In the genomic region with DNA sequence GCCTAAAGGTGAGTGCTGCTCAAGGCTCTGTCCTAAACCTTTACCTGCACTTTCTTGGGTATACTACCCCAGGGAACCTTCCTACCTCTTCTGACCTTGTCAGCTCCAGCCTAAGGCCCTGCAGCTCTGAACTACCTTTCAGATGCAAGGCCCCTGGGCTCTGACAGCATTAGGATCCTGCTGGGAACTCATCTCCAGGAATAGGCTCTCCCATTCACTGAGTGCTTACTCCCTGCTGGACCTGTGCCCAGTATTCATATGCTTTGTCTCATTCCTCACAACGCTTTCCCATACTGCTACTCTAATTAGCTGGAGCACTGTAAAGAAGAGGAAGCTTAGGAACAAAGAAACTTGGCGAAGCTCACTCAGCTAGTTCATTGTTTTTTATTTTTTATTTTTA, we compare ENCODE assay signal across 17 cellular contexts. TPM values are rescaled to one million over a fixed set of nuclear protein-coding genes. Genes with fewer than 3 reads are reported as not detected.
DNase-seq lines count a peak whose midpoint lies in the region; ATAC-seq, FAIRE-seq and TF ChIP-seq lines count a peak whose summit lies in the region.
"Had no signal": no experiment of that assay in that cellular context is flagged by ENCODE, and none has a peak within 500 bp of the region (broad histone marks: within the 10 kb centered on the region; RNA-seq: fewer than 3 reads in every experiment).

No MANE protein-coding gene starts in this region.

- WGBS in H9 (ENCODE audit: extremely low coverage, insufficient read length, low lambda C conversion rate), result no CpG with 5 or more reads among the region's 2 CpGs

- DNase-seq in H9 (peak; percentile 73), NCI-H2029 treated with DMSO at 0.1 percent for 48 hours (lab: John Stamatoyannopoulos, UW) (peak; percentile 61), chondrocyte (ENCODE audit: low spot score) (no peak), left kidney (ENCODE audit: low read depth, low spot score) (peak; percentile 33), RCC 7860 (ENCODE audit: low spot score) (no peak), OCI-M1 (lab: John Stamatoyannopoulos, UW) (no peak)
- DNase-seq in naive thymus-derived CD8-positive, alpha-beta T cell, result no peak
- DNase-seq: activated CD4-positive, alpha-beta T cell treated with anti-CD3 and anti-CD28 coated beads, Interleukin-2, amount 50 U/mL, for 4 hours; foreskin fibroblast; Kasumi-1; kidney glomerular epithelial cell; naive thymus-derived CD4-positive, alpha-beta T cell; right lobe of liver; stimulated activated naive CD8-positive, alpha-beta T cell treated with anti-CD3 and anti-CD28 coated beads, Interleukin-15, amount 100 ng/mL, for 72 hours had no signal

- no peak overlapping the region for H3K27ac ChIP-seq in H9 (ENCODE audit: insufficient read length, low read depth, low read length)
- H3K27ac ChIP-seq: right lobe of liver, RWPE1 had no signal

- H3K56ac ChIP-seq in H9 (ENCODE audit: insufficient read length, low read depth, low read length), result no peak overlapping the region

- H2AFZ ChIP-seq in H9 (ENCODE audit: low read length), result no peak overlapping the region

- no peak overlapping the region for H3K4ac ChIP-seq in H9 (ENCODE audit: low read depth, low read length)

- no peak for FAIRE-seq in RCC 7860 (lab: Jason Lieb, UNC)

- H3K27ac Mint-ChIP-seq in H9 (no peak overlapping the region), chondrocyte (ENCODE audit: unreplicated experiment) (peak overlapping the region; percentile 13)
- no peak overlapping the region for H3K27ac Mint-ChIP-seq in naive thymus-derived CD8-positive, alpha-beta T cell
- H3K27ac Mint-ChIP-seq: activated T-helper 1 cell treated with anti-CD3 and anti-CD28 coated beads, Interleukin-12 subunit alpha, Interleukin-12 subunit beta, Interleukin-2, Interleukin-4 antibody, amounts not matched to agents 30 ng/mL and 10 ng/mL and 1 ng/mL, durations not matched to agents 14 hours and 24 hours and 36 hours; naive thymus-derived CD4-positive, alpha-beta T cell; stimulated activated naive CD8-positive, alpha-beta T cell treated with anti-CD3 and anti-CD28 coated beads, Interleukin-15, amount 100 ng/mL, for 72 hours had no signal

- H2BK5ac ChIP-seq in H9 (ENCODE audit: insufficient read length, low read length), result no peak overlapping the region

- POLR2A ChIA-PET in naive thymus-derived CD8-positive, alpha-beta T cell (lab: Charles Lee), result no interaction called here

- no peak overlapping the region for H2BK120ac ChIP-seq in H9 (ENCODE audit: low read depth, low read length, poor library complexity, severe bottlenecking)

- no peaks in the 10 kb centered on the region for H3K27me3 ChIP-seq in H9 (ENCODE audit: insufficient read depth, low read length)
- H3K27me3 ChIP-seq: right lobe of liver had no signal

- no peak overlapping the region for H4K8ac ChIP-seq in H9 (replicated peaks; ENCODE audit: insufficient read length, low read depth, low read length)

- H3K23me2 ChIP-seq in H9 (ENCODE audit: insufficient read length, low read depth, low read length, poor library complexity, severe bottlenecking), result no peaks in the 10 kb centered on the region

- peaks cover 66% of the 10 kb centered on the region for H3K27me3 Mint-ChIP-seq in H9 (ENCODE audit: low read depth)
- H3K27me3 Mint-ChIP-seq in chondrocyte (ENCODE audit: low read depth), result peaks cover 5% of the 10 kb centered on the region
- H3K27me3 Mint-ChIP-seq in naive thymus-derived CD8-positive, alpha-beta T cell, result peaks cover 0 to 6% (median 0%) of the 10 kb centered on the region in 5 donors

- no peaks in the 10 kb centered on the region for H3K79me2 ChIP-seq in H9 (ENCODE audit: insufficient read depth, low read length)

- H3K4me3 Mint-ChIP-seq in H9 (peak overlapping the region in 1 of 2 experiments; percentile 1; a peak in 2 of 5 replicates), chondrocyte (ENCODE audit: unreplicated experiment) (no peak overlapping the region)
- no peak overlapping the region for H3K4me3 Mint-ChIP-seq in naive thymus-derived CD8-positive, alpha-beta T cell
- H3K4me3 Mint-ChIP-seq: activated T-helper 1 cell treated with anti-CD3 and anti-CD28 coated beads, Interleukin-12 subunit alpha, Interleukin-12 subunit beta, Interleukin-2, Interleukin-4 antibody, amounts not matched to agents 30 ng/mL and 10 ng/mL and 1 ng/mL, durations not matched to agents 14 hours and 24 hours and 36 hours; naive thymus-derived CD4-positive, alpha-beta T cell; stimulated activated naive CD8-positive, alpha-beta T cell treated with anti-CD3 and anti-CD28 coated beads, Interleukin-15, amount 100 ng/mL, for 72 hours had no signal

- H4K20me1 ChIP-seq in H9 (ENCODE audit: control insufficient read depth, insufficient read depth, insufficient read length), result no peaks in the 10 kb centered on the region

- no peak overlapping the region for H3T11ph ChIP-seq in H9 (ENCODE audit: low read length)

- H3K9ac ChIP-seq in H9 (ENCODE audit: extremely low read depth, insufficient read length, low read length), result no peak overlapping the region

- H3K9me3 ChIP-seq in H9 (ENCODE audit: control insufficient read depth, low read depth, low read length), result no peaks in the 10 kb centered on the region
- H3K9me3 ChIP-seq: right lobe of liver had no signal

- H3K23ac ChIP-seq in H9 (ENCODE audit: insufficient read length, low read depth, low read length), result no peak overlapping the region

- TF ChIP-seq CTCF in H9 (conservative IDR thresholded peaks at IDR 0.05) (no peak), chondrocyte (IDR thresholded peaks at IDR 0.05) (no peak)

- H3K9me3 Mint-ChIP-seq in H9 (peaks cover 0 to 9% of the 10 kb centered on the region in 2 experiments; a peak in 2 of 5 replicates), chondrocyte (ENCODE audit: low read depth) (peaks cover 8% of the 10 kb centered on the region)
- H3K9me3 Mint-ChIP-seq in naive thymus-derived CD8-positive, alpha-beta T cell, result peaks cover 0 to 4% (median 0%) of the 10 kb centered on the region in 9 donors
- H3K9me3 Mint-ChIP-seq: activated T-helper 1 cell treated with anti-CD3 and anti-CD28 coated beads, Interleukin-12 subunit alpha, Interleukin-12 subunit beta, Interleukin-2, Interleukin-4 antibody, amounts not matched to agents 30 ng/mL and 10 ng/mL and 1 ng/mL, durations not matched to agents 14 hours and 24 hours and 36 hours; stimulated activated naive CD8-positive, alpha-beta T cell treated with anti-CD3 and anti-CD28 coated beads, Interleukin-15, amount 100 ng/mL, for 72 hours had no signal

- no peak overlapping the region for H4K5ac ChIP-seq in H9 (ENCODE audit: insufficient read length, low read depth, low read length)

- no peak overlapping the region for H4K91ac ChIP-seq in H9 (ENCODE audit: insufficient read length, low read depth, low read length)

- no peak for ATAC-seq in naive thymus-derived CD8-positive, alpha-beta T cell
- ATAC-seq in HG02642 (IDR thresholded peaks at IDR 0.05; ENCODE audit: poor library complexity, unreplicated experiment), result no peak
- ATAC-seq: naive thymus-derived CD4-positive, alpha-beta T cell had no signal

- no peak overlapping the region for H2AK5ac ChIP-seq in H9 (ENCODE audit: insufficient read length, low read length)

- no peak overlapping the region for H3K14ac ChIP-seq in H9 (ENCODE audit: insufficient read depth, low read length)

- H3K36me3 Mint-ChIP-seq in H9 (ENCODE audit: insufficient read depth in 1 of 3, low read depth in 3 of 3) (peaks cover 0 to 2% (median 2%) of the 10 kb centered on the region in 3 experiments; a peak in 3 of 7 replicates), chondrocyte (ENCODE audit: low read depth) (no peaks in the 10 kb centered on the region)
- H3K36me3 Mint-ChIP-seq in naive thymus-derived CD8-positive, alpha-beta T cell, result no peaks in the 10 kb centered on the region
- H3K36me3 Mint-ChIP-seq: naive thymus-derived CD4-positive, alpha-beta T cell had no signal

- no peak overlapping the region for H2BK15ac ChIP-seq in H9 (ENCODE audit: low read depth, low read length)

- H3K79me1 ChIP-seq in H9 (ENCODE audit: insufficient read depth, low read depth, low read length, poor library complexity, severe bottlenecking), result no peaks in the 10 kb centered on the region

- no peak overlapping the region for H3K18ac ChIP-seq in H9 (ENCODE audit: insufficient read length, low read depth, low read length)

- H3K4me1 Mint-ChIP-seq in H9 (peaks cover 31 to 35% of the 10 kb centered on the region in 2 experiments), chondrocyte (ENCODE audit: low read depth) (peaks cover 34% of the 10 kb centered on the region)
- H3K4me1 Mint-ChIP-seq in naive thymus-derived CD8-positive, alpha-beta T cell, result peaks cover 0 to 2% (median 0%) of the 10 kb centered on the region in 4 donors
- H3K4me1 Mint-ChIP-seq: stimulated activated naive CD8-positive, alpha-beta T cell treated with anti-CD3 and anti-CD28 coated beads, Interleukin-15, amount 100 ng/mL, for 72 hours had no signal

- no peak overlapping the region for H2BK20ac ChIP-seq in H9 (ENCODE audit: low read depth, low read length, poor library complexity, severe bottlenecking)

- peaks cover 9% of the 10 kb centered on the region for H3K4me1 ChIP-seq in H9 (ENCODE audit: insufficient read depth, low read length)
- H3K4me1 ChIP-seq: right lobe of liver had no signal

- no peak overlapping the region for H3K4me2 ChIP-seq in H9 (ENCODE audit: insufficient read depth, insufficient read length, low read length)

- H2BK12ac ChIP-seq in H9 (ENCODE audit: insufficient read length, low read depth, low read length), result no peak overlapping the region

RNA-seq across cellular contexts. Expression of a gene that starts 53.8 kb away (rescaled TPM):
- total RNA-seq in H9 (2021) (12.3 and 14.8 TPM in 2 replicates), chondrocyte (16.2 to 29.6 TPM (median 25.7 TPM) in 3 replicates)
- total RNA-seq in naive thymus-derived CD8-positive, alpha-beta T cell, result not detected
- under 1 TPM; 0.25 to 0.38 (median 0.28) TPM for polyA plus RNA-seq in naive thymus-derived CD8-positive, alpha-beta T cell

Comparison
In these comparisons a context has a peak if more than half of its experiments do, and no peak if none do; other contexts are left out.
1. DNase-seq: peak in H9 (single experiment), NCI-H2029 treated with DMSO at 0.1 percent for 48 hours (single experiment) and left kidney (single experiment); none in chondrocyte (single experiment), naive thymus-derived CD8-positive, alpha-beta T cell (0 of 10), RCC 7860 (single experiment) and OCI-M1 (single experiment).
2. RNA of a gene that starts 53.8 kb away (total RNA-seq): 16.2 to 29.6 TPM in chondrocyte and 12.3 to 14.8 TPM in H9; not detected in naive thymus-derived CD8-positive, alpha-beta T cell; every median in the first group is over 10 times any median in the second.